8 cellular contexts compared by ENCODE assay signal in the genomic region with DNA sequence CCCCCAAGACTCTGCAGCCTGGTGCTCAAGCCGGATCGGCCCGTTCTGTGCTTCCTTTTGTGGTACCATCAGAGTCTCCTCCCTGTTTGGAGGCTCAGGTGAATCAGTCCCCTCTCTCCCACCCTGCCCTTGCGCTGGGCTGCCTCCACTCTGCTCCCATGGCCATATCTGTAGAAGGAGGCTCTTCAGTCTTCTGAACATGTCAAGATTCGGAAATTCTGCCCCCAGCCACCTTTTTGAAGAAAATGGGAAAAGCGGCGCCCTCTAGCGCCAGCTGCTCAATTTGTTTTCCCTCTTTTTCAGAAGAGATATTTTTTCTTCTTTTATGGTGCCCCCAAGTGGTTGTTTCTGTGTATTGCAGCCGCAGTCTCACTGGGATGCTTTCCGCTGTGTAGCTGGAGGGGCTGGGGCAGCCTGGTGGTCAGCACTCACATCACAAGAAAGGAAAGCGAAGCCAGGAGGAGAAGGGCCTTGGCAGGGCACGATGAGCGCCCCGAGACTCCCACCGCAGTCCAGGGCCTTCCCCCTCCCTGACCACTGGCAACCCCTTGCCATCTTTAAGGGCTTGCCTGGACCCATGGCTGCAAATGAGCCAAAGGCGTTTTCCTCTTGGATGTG. TPM values are rescaled to one million over a fixed set of nuclear protein-coding genes. Genes with fewer than 3 reads are reported as not detected.
DNase-seq lines count a peak whose midpoint lies in the region; ATAC-seq and TF ChIP-seq lines count a peak whose summit lies in the region.

No MANE protein-coding gene starts in this region.

- H3K27ac Mint-ChIP-seq in CD4-positive, alpha-beta memory T cell = peak overlapping the region in 5 of 7 donors; percentile 4 to 88 (median 48)

- peak overlapping the region; percentile 73 to 90 (median 79) for H3K4me3 Mint-ChIP-seq in CD4-positive, alpha-beta memory T cell

- intact Hi-C loops in CD4-positive, alpha-beta memory T cell (cut with micrococcal nuclease) = loop anchor here (1.0 to 10.0 kb wide), 5 partner anchors 50 to 908 kb away; no protein-coding TSS in a partner anchor
- intact Hi-C loops in body of pancreas (cut with DNase I) = no loop called here

- H3K4me1 Mint-ChIP-seq in CD4-positive, alpha-beta memory T cell = peaks cover 11 to 19% (median 14%) of the 10 kb centered on the region in 4 donors

- no peak overlapping the region for H3K27ac ChIP-seq in CD4-positive, alpha-beta memory T cell (ENCODE audit: low read depth, low read length)
- H3K27ac ChIP-seq in body of pancreas = no peak overlapping the region

- H3K36me3 ChIP-seq in CD4-positive, alpha-beta memory T cell (ENCODE audit: insufficient read depth, low read length) = no peaks in the 10 kb centered on the region
- no peaks in the 10 kb centered on the region for H3K36me3 ChIP-seq in body of pancreas (replicated peaks in 1 of 2; ENCODE audit: insufficient read depth in 1 of 2, low read depth in 2 of 2)

- ATAC-seq in body of pancreas = peak; percentile 72
- no peak for ATAC-seq in GM21447 (IDR thresholded peaks at IDR 0.05; ENCODE audit: unreplicated experiment)

- no peaks in the 10 kb centered on the region for H3K27me3 ChIP-seq in CD4-positive, alpha-beta memory T cell (ENCODE audit: insufficient read depth, low read length)
- H3K27me3 ChIP-seq in body of pancreas = no peaks in the 10 kb centered on the region

- peaks cover 12 to 16% of the 10 kb centered on the region in 2 donors for H3K27me3 Mint-ChIP-seq in CD4-positive, alpha-beta memory T cell

- TF ChIP-seq POLR2A in body of pancreas (IDR thresholded peaks at IDR 0.05) = no peak

- peaks cover 17% of the 10 kb centered on the region for H3K4me1 ChIP-seq in CD4-positive, alpha-beta memory T cell (ENCODE audit: insufficient read depth, low read length)
- H3K4me1 ChIP-seq in body of pancreas = no peaks in the 10 kb centered on the region

- POLR2A ChIA-PET in CD4-positive, alpha-beta memory T cell (lab: Charles Lee; ENCODE audit: partially characterized antibody) = no interaction called here

- DNase-seq in CD4-positive, alpha-beta memory T cell = peak; percentile 59 to 76 (median 69)
- peak; percentile 45 for DNase-seq in H4 (ENCODE audit: low spot score)
- DNase-seq in NCI-H2081 treated with DMSO at 0.1 percent for 48 hours (lab: John Stamatoyannopoulos, UW) = peak; percentile 44
- peak; percentile 76 for DNase-seq in UCSD-AML1 (lab: John Stamatoyannopoulos, UW; ENCODE audit: unreplicated experiment)
- peak; percentile 75 to 88 (median 83) for DNase-seq in body of pancreas
- peak; percentile 88 for DNase-seq in iPS-NIHi11 (ENCODE audit: low spot score)
- DNase-seq in stimulated activated CD4-positive, alpha-beta T cell treated with anti-CD3 and anti-CD28 coated beads, Interleukin-15, amount 100 ng/mL, for 1 hour (ENCODE audit: low read depth in 1 of 2, low spot score in 1 of 2) = peak; percentile 53 to 66

- no peaks in the 10 kb centered on the region for H3K36me3 Mint-ChIP-seq in CD4-positive, alpha-beta memory T cell

- no peak overlapping the region for H3K4me3 ChIP-seq in CD4-positive, alpha-beta memory T cell (ENCODE audit: low read length in 2 of 2)
- no peak overlapping the region for H3K4me3 ChIP-seq in body of pancreas

- peak; percentile 94 to 99 (median 97) for TF ChIP-seq CTCF in body of pancreas (IDR thresholded peaks at IDR 0.05)

- WGBS in body of pancreas, 2 donors = 10 to 13% methylated on average over 16 of the region's 16 CpGs

- CTCF ChIA-PET in CD4-positive, alpha-beta memory T cell (lab: Charles Lee; ENCODE audit: partially characterized antibody) = interaction anchor here (0.6 to 4.3 kb wide), 31 partner anchors 8 to 629 kb away, joined by 3 to 110 read pairs (median 4); no protein-coding TSS in a partner anchor

- H3K9me3 ChIP-seq in CD4-positive, alpha-beta memory T cell (ENCODE audit: control insufficient read depth in 1 of 2, low read length in 2 of 2) = no peaks in the 10 kb centered on the region
- H3K9me3 ChIP-seq in body of pancreas = no peaks in the 10 kb centered on the region

- H3K9me3 Mint-ChIP-seq in CD4-positive, alpha-beta memory T cell = peaks cover 0 to 1% (median 0%) of the 10 kb centered on the region in 8 donors

RNA-seq across cellular contexts. Expression of a gene that starts 58.4 kb away (rescaled TPM):
- total RNA-seq in CD4-positive, alpha-beta memory T cell = not detected
- not detected for polyA plus RNA-seq in CD4-positive, alpha-beta memory T cell
- 0.10 TPM in 1 of 2 replicates, not detected in the other for total RNA-seq in H4 (2014; rRNA removed; shearing (Covaris generic))
- 1 to 10 TPM in 1 of 2 donors, not detected in 1; 1.0 TPM for total RNA-seq in body of pancreas
